ENCODE assay signal across 13 cellular contexts in the genomic region with DNA sequence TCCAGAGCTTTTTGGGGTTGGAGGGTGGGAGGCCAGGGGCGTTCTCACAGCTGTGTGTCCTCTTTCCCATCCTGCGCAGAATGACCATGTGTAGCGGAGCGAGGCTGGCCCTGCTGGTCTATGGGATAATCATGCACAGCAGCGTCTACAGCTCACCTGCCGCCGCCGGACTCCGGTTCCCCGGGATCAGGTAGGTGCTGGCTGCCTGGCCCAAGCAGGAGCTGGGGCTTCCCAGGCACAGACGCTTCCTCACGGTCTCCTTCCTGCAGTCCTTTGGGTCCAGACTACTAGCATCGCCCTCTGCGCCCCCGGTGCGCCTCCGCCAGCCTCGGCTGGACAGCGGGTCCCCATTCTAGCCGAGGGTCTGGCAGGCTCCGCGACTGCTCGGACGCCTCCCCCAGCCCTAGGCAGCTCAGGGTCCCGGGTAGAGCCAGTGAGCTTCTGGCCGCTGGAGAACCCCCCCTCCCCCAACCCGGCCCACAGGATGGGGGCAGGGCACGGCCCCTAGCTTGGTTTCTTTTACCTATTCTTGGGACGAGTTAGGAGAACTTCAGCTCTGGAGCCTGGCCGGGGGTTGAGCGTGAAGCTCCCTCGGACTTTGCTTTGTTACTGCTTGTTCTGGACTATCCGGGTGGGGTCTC. TPM values are rescaled to one million over a fixed set of nuclear protein-coding genes. Genes with fewer than 3 reads are reported as not detected.
DNase-seq lines count a peak whose midpoint lies in the region; ATAC-seq and TF ChIP-seq lines count a peak whose summit lies in the region.
"Had no signal": no experiment of that assay in that cellular context is flagged by ENCODE, and none has a peak within 500 bp of the region (broad histone marks: within the 10 kb centered on the region; RNA-seq: fewer than 3 reads in every experiment).

No MANE protein-coding gene starts in this region.

- no peak overlapping the region for H3K27ac Mint-ChIP-seq in natural killer cell
- no peak overlapping the region for H3K27ac Mint-ChIP-seq in natural killer cell treated with Interleukin-12 subunit alpha and Interleukin-12 subunit beta and Interleukin-15 and Interleukin-18, amount 100 ng/mL, for 72 hours
- no peak overlapping the region for H3K27ac Mint-ChIP-seq in type B pancreatic cell
- H3K27ac Mint-ChIP-seq: CD14-positive monocyte had no signal

- H3K36me3 Mint-ChIP-seq in natural killer cell (peaks cover 9% of the 10 kb centered on the region), type B pancreatic cell (no peaks in the 10 kb centered on the region)
- peaks cover 24% of the 10 kb centered on the region for H3K36me3 Mint-ChIP-seq in natural killer cell treated with Interleukin-12 subunit alpha and Interleukin-12 subunit beta and Interleukin-15 and Interleukin-18, amount 100 ng/mL, for 72 hours

- H3K36me3 ChIP-seq in iPS-15b (ENCODE audit: control insufficient read depth, insufficient read depth, low read length) = no peaks in the 10 kb centered on the region
- H3K36me3 ChIP-seq in spleen = no peaks in the 10 kb centered on the region
- H3K36me3 ChIP-seq: neutrophil, thyroid gland had no signal

- intact Hi-C loops in natural killer cell (cut with micrococcal nuclease) (no loop called here), spleen (cut with DNase I; ENCODE audit: low total_unique reads) (no loop called here)

- no peaks in the 10 kb centered on the region for H3K9me3 Mint-ChIP-seq in natural killer cell
- H3K9me3 Mint-ChIP-seq in natural killer cell treated with Interleukin-12 subunit alpha and Interleukin-12 subunit beta and Interleukin-15 and Interleukin-18, amount 100 ng/mL, for 72 hours = no peaks in the 10 kb centered on the region
- no peaks in the 10 kb centered on the region for H3K9me3 Mint-ChIP-seq in type B pancreatic cell

- ATAC-seq in natural killer cell = no peak
- ATAC-seq in natural killer cell treated with Interleukin-12 subunit alpha and Interleukin-12 subunit beta and Interleukin-15 and Interleukin-18, amount 100 ng/mL, for 72 hours = no peak
- ATAC-seq in HG02840 (IDR thresholded peaks at IDR 0.05; ENCODE audit: low FRiP score, unreplicated experiment) = no peak

- H3K4me1 ChIP-seq in iPS-15b (ENCODE audit: control insufficient read depth, insufficient read depth, low read length) = peaks cover 5% of the 10 kb centered on the region
- peaks cover 21 to 53% (median 38%) of the 10 kb centered on the region in 6 donors for H3K4me1 ChIP-seq in spleen

- peaks cover 65 to 79% of the 10 kb centered on the region in 2 donors for H3K27me3 Mint-ChIP-seq in natural killer cell (ENCODE audit: low read depth in 2 of 2)
- peaks cover 49 to 70% of the 10 kb centered on the region in 2 donors for H3K27me3 Mint-ChIP-seq in natural killer cell treated with Interleukin-12 subunit alpha and Interleukin-12 subunit beta and Interleukin-15 and Interleukin-18, amount 100 ng/mL, for 72 hours
- H3K27me3 Mint-ChIP-seq in type B pancreatic cell = peaks cover 93% of the 10 kb centered on the region

- no peak overlapping the region for H3K27ac ChIP-seq in spleen
- H3K27ac ChIP-seq: neutrophil, skin epidermis, thyroid gland had no signal

- DNase-seq in natural killer cell = no peak
- DNase-seq in natural killer cell treated with Interleukin-12 subunit alpha and Interleukin-12 subunit beta and Interleukin-15 and Interleukin-18, amount 100 ng/mL, for 72 hours (ENCODE audit: low spot score) = no peak
- peak; percentile 23 for DNase-seq in SK-N-DZ (ENCODE audit: low spot score)
- DNase-seq in type B pancreatic cell (ENCODE audit: extremely low spot score, unreplicated experiment) = no peak
- DNase-seq in spleen = no peak
- no peak for DNase-seq in DMS153 (lab: John Stamatoyannopoulos, UW)
- DNase-seq: thyroid gland had no signal

- H3K27me3 ChIP-seq in iPS-15b (ENCODE audit: control insufficient read depth, insufficient read depth, low read length) (peaks cover 94% of the 10 kb centered on the region), spleen (replicated peaks in 1 of 7) (peaks cover 23 to 100% (median 83%) of the 10 kb centered on the region in 7 donors)

- H3K4me1 Mint-ChIP-seq in natural killer cell = peaks cover 18 to 23% of the 10 kb centered on the region in 2 donors
- peaks cover 5 to 13% of the 10 kb centered on the region in 2 donors for H3K4me1 Mint-ChIP-seq in natural killer cell treated with Interleukin-12 subunit alpha and Interleukin-12 subunit beta and Interleukin-15 and Interleukin-18, amount 100 ng/mL, for 72 hours (ENCODE audit: low read depth in 2 of 2)
- H3K4me1 Mint-ChIP-seq in type B pancreatic cell (ENCODE audit: unreplicated experiment) = peaks cover 5% of the 10 kb centered on the region

- no peak for TF ChIP-seq POLR2A in spleen (IDR thresholded peaks at IDR 0.05)

- no peak overlapping the region for H3K9ac ChIP-seq in iPS-15b (ENCODE audit: low read depth, low read length)

- H3K9me3 ChIP-seq in iPS-15b (ENCODE audit: control insufficient read depth, insufficient read depth, low read length) = no peaks in the 10 kb centered on the region
- H3K9me3 ChIP-seq in spleen = peaks cover 0 to 3% (median 0%) of the 10 kb centered on the region in 8 donors
- H3K9me3 ChIP-seq: neutrophil, thyroid gland had no signal

- 4 to 11% (median 7%) methylated on average over 17 to 33 of the region's 33 CpGs for WGBS in spleen, 5 donors

- no peak for TF ChIP-seq CTCF in natural killer cell (IDR thresholded peaks at IDR 0.05)
- no peak for TF ChIP-seq CTCF in type B pancreatic cell (conservative IDR thresholded peaks at IDR 0.05)
- TF ChIP-seq CTCF in spleen (IDR thresholded peaks at IDR 0.05 in 8 of 11, conservative IDR thresholded peaks at IDR 0.05 in 3 of 11) = no peak

- H3K4me3 ChIP-seq in iPS-15b (ENCODE audit: low read depth, low read length) (peak overlapping the region; percentile 66), spleen (no peak overlapping the region)
- H3K4me3 ChIP-seq: skin epidermis, thyroid gland had no signal

- H3K4me3 Mint-ChIP-seq in natural killer cell (peak overlapping the region; percentile 38), type B pancreatic cell (peak overlapping the region; percentile 76)
- H3K4me3 Mint-ChIP-seq in natural killer cell treated with Interleukin-12 subunit alpha and Interleukin-12 subunit beta and Interleukin-15 and Interleukin-18, amount 100 ng/mL, for 72 hours = no peak overlapping the region

RNA-seq across cellular contexts. Expression of a gene that starts 0.8 kb away (rescaled TPM):
- total RNA-seq in natural killer cell (under 1 TPM in 1 of 3 donors, not detected in 2; 0.45 TPM), type B pancreatic cell (ENCODE audit: low replicate concordance) (0.34 and 1.2 TPM in 2 replicates), spleen (under 1 TPM in 3 of 7 donors, not detected in 4; 0.34 to 0.82 (median 0.51) TPM)
- total RNA-seq in natural killer cell treated with Interleukin-12 subunit alpha and Interleukin-12 subunit beta and Interleukin-15 and Interleukin-18, amount 100 ng/mL, for 72 hours = under 1 TPM in 1 of 2 donors, not detected in 1; 0.31 TPM
- polyA plus RNA-seq in SK-N-DZ (2014; cell fraction: cytosol; rRNA removed) = 46.9 and 71.1 TPM in 2 replicates
- 58.0 and 62.8 TPM in 2 replicates for polyA plus RNA-seq in SK-N-DZ (2014; cell fraction: nucleus; rRNA removed)
- under 1 TPM in 2 of 3 donors, not detected in 1; 0.02 to 0.19 TPM for polyA plus RNA-seq in spleen
- total RNA-seq: RPMI7951 had no signal
- polyA plus RNA-seq: CD14-positive monocyte had no signal
